In genomic region chr11:58776891-58777451, GRCh38 we compare ENCODE assay signal across 27 cellular contexts. TPM values are rescaled to one million over a fixed set of nuclear protein-coding genes. Genes with fewer than 3 reads are reported as not detected.
"Had no signal": no experiment of that assay in that cellular context is flagged by ENCODE, and none has a peak within 500 bp of the region (broad histone marks: within the 10 kb centered on the region; RNA-seq: fewer than 3 reads in every experiment).

No MANE protein-coding gene starts in this region.

- H3K27me3 ChIP-seq: adrenal gland, breast epithelium, esophagus muscularis mucosa, tibial nerve had no signal

- H3K4me1 ChIP-seq: adrenal gland, breast epithelium, esophagus muscularis mucosa, left ventricle myocardium inferior, tibial nerve had no signal

- H3K36me3 ChIP-seq: adrenal gland, breast epithelium, esophagus muscularis mucosa, heart right ventricle, left ventricle myocardium inferior, tibial nerve had no signal

- H3K4me3 ChIP-seq: adrenal gland, breast epithelium, esophagus muscularis mucosa, heart right ventricle, left ventricle myocardium inferior, tibial nerve had no signal

- H3K27ac ChIP-seq: adrenal gland, breast epithelium, esophagus muscularis mucosa, left ventricle myocardium inferior, tibial nerve, VCaP had no signal

- DNase-seq: activated CD4-positive, alpha-beta T cell treated with anti-CD3 and anti-CD28 coated beads, Interleukin-2, amount 50 U/mL, for 1 hour; activated CD4-positive, CD25-positive, alpha-beta regulatory T cell treated with anti-CD3 and anti-CD28 coated beads, Interleukin-2, amount 50 U/mL, for 72 hours; activated CD8-positive, alpha-beta memory T cell treated with anti-CD3 and anti-CD28 coated beads for 24 hours; activated CD8-positive, alpha-beta memory T cell treated with anti-CD3 and anti-CD28 coated beads, Interleukin-2, amount 50 U/mL, for 48 hours; activated gamma-delta T cell; cortex of kidney; effector CD4-positive, alpha-beta T cell; heart right ventricle; kidney glomerular epithelial cell; left ventricle myocardium inferior; mammary epithelial cell; midbrain; retina; stimulated activated CD4-positive, alpha-beta T cell treated with anti-CD3 and anti-CD28 coated beads, Interleukin-12 subunit alpha, Interleukin-12 subunit beta, amount 100 ng/mL, for 4 hours; stimulated activated CD4-positive, alpha-beta T cell treated with anti-CD3 and anti-CD28 coated beads, Interleukin-1b, Interleukin-23, amount 100 ng/mL, for 48 hours; stimulated activated naive CD8-positive, alpha-beta T cell treated with anti-CD3 and anti-CD28 coated beads, Interleukin-15, Interleukin-2, amounts not matched to agents 100 U/mL and 50 U/mL, for 24 hours; substantia nigra; T1000 had no signal

- H3K9me3 ChIP-seq: breast epithelium, esophagus muscularis mucosa, heart right ventricle, left ventricle myocardium inferior, tibial nerve had no signal

- ATAC-seq: activated naive CD4-positive, alpha-beta T cell treated with anti-CD3 and anti-CD28 coated beads, Interleukin-2, amount 50 U/mL, for 72 hours; heart right ventricle; stimulated activated naive CD8-positive, alpha-beta T cell treated with anti-CD3 and anti-CD28 coated beads, Interleukin-15, Interleukin-2, amounts not matched to agents 100 U/mL and 50 U/mL, for 24 hours had no signal

- H3K27ac Mint-ChIP-seq: activated naive CD4-positive, alpha-beta T cell treated with anti-CD3 and anti-CD28 coated beads, Interleukin-2, amount 50 U/mL, for 72 hours had no signal

RNA-seq across cellular contexts. Expression of gene GLYAT, which starts 45.2 kb away (rescaled TPM):
- total RNA-seq: activated naive CD4-positive, alpha-beta T cell treated with anti-CD3 and anti-CD28 coated beads, Interleukin-2, amount 50 U/mL, for 72 hours; astrocyte; esophagus muscularis mucosa; left ventricle myocardium inferior; mammary epithelial cell; posterior vena cava had no signal
- polyA plus RNA-seq: mammary epithelial cell, neural cell had no signal
